Comparison of ENCODE assay signal across 20 cellular contexts in the genomic region with DNA sequence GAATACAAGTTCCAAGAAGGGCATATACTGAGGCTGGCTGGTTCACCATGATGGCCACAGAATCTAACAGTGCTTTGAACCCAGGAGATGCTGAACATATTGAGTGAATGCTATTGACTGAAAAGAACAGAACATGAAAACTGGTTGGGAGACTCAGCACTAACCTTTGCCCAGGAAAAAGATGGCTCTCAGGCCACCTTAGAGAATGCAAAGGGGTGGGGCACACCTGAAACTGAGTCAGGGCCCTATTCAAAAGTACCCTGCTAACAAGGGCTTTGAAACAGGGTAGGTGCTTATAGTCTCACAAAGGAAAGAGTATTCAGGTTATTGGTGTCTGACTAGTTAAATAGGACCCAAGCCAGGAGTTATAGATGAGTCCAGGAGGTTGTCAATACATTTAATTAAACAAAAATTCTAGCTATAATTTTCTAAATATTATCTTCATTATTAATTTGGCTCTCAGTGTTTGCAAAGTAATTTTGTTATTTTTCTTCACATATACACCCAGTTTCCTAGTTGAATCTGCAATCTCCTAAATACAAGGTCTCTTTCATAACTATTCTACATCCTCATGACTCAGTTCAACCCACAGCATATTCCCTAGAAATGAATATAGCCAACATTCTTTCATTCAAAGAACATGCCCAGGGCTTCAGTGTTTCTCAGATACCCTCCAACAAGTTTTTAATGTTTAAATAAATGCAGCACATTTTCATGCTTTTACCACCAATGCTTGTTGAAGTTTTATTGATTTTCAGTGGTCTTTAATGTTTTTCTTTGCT.
"Had no signal": no experiment of that assay in that cellular context is flagged by ENCODE, and none has a peak within 500 bp of the region (broad histone marks: within the 10 kb centered on the region; RNA-seq: fewer than 3 reads in every experiment).

No MANE protein-coding gene starts in this region.

- H3K9me3 ChIP-seq: body of pancreas, esophagus squamous epithelium, suprapubic skin, transverse colon had no signal

- H3K27ac ChIP-seq: body of pancreas, esophagus squamous epithelium, left lung, suprapubic skin, transverse colon had no signal

- H3K27me3 ChIP-seq: body of pancreas, esophagus squamous epithelium, left lung, suprapubic skin, transverse colon had no signal

- H3K36me3 ChIP-seq: esophagus squamous epithelium, left lung, suprapubic skin, transverse colon had no signal

- DNase-seq: activated CD4-positive, alpha-beta T cell treated with anti-CD3 and anti-CD28 coated beads for 1 hour; activated CD4-positive, alpha-beta T cell treated with anti-CD3 and anti-CD28 coated beads, Interleukin-2, amount 50 U/mL, for 1 hour; activated CD8-positive, alpha-beta T cell treated with anti-CD3 and anti-CD28 coated beads, Interleukin-2, amount 10 ng/mL, durations not matched to agents 7 days and 5 days; activated gamma-delta T cell; activated naive CD4-positive, alpha-beta T cell treated with anti-CD3 and anti-CD28 coated beads, Interleukin-2, amount 50 U/mL, for 16 hours; activated naive CD8-positive, alpha-beta T cell treated with anti-CD3 and anti-CD28 coated beads, Interleukin-2, amount 50 U/mL, for 24 hours; body of pancreas; effector memory CD4-positive, alpha-beta T cell; esophagus squamous epithelium; left lung; midbrain; nucleus accumbens; small intestine; stimulated activated CD4-positive, alpha-beta T cell treated with anti-CD3 and anti-CD28 coated beads, Interleukin-2, amount 100 ng/mL, for 24 hours; stimulated activated naive CD8-positive, alpha-beta T cell treated with anti-CD3 and anti-CD28 coated beads, Interleukin-15, amount 100 ng/mL, for 72 hours; T-cell; T-helper 9 cell; transverse colon had no signal

- FAIRE-seq: urothelium cell line had no signal

- H3K4me3 ChIP-seq: body of pancreas, esophagus squamous epithelium, left lung, suprapubic skin, transverse colon had no signal
